In the genomic region with DNA sequence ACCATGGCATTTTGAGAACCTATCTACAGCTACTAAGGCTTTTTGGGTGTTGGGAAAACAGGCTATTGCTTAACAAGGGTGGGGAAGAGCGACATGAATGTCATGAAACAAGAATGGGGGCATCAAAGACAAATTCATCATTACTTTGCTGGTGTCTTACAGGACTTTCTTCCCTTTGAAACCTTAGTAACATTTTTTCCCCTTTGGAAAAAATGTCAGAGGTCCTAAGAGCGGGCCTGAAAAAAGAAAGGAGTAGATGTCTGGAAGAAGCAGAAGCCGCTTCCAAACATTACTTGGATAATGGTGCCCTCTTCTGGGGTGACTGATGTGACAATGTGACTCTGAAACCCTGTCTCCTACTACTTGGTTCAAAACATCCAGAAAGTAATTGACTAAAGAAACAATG, we compare ENCODE assay signal across 8 cellular contexts. TPM values are rescaled to one million over a fixed set of nuclear protein-coding genes. Genes with fewer than 3 reads are reported as not detected.
DNase-seq lines count a peak whose midpoint lies in the region; ATAC-seq and TF ChIP-seq lines count a peak whose summit lies in the region.

No MANE protein-coding gene starts in this region.

- no peak for ATAC-seq in left ventricle myocardium superior
- ATAC-seq in SK-N-SH treated with all-trans-retinoic acid at 6 μM for 48 hours, result peak; percentile 17
- no peak for ATAC-seq in GM19395 (IDR thresholded peaks at IDR 0.05; ENCODE audit: unreplicated experiment)
- no peak for ATAC-seq in HG03442 (IDR thresholded peaks at IDR 0.05; ENCODE audit: unreplicated experiment)

- TF ChIP-seq CTCF in cardiac muscle cell (IDR thresholded peaks at IDR 0.05; ENCODE audit: low read depth, low read length) (peak; percentile 38), coronary artery (IDR thresholded peaks at IDR 0.05) (peak; percentile 23)

- H3K36me3 ChIP-seq in cardiac muscle cell, result no peaks in the 10 kb centered on the region

- H3K27me3 ChIP-seq in cardiac muscle cell, result no peaks in the 10 kb centered on the region

- H3K27ac ChIP-seq in cardiac muscle cell (peak overlapping the region; percentile 54), coronary artery (no peak overlapping the region)

- intact Hi-C loops in left ventricle myocardium superior (cut with micrococcal nuclease), result loop anchor here (10.0 kb wide), 1 partner anchor 343 kb away; no protein-coding TSS in a partner anchor

- peaks cover 8% of the 10 kb centered on the region for H3K4me1 ChIP-seq in cardiac muscle cell (ENCODE audit: low read depth)

- H3K4me3 ChIP-seq in cardiac muscle cell (no peak overlapping the region), coronary artery (no peak overlapping the region)

- peak; percentile 76 to 85 for DNase-seq in cardiac muscle cell (ENCODE audit: low read depth in 1 of 2, low spot score in 1 of 2)
- DNase-seq in left ventricle myocardium superior, result no peak
- DNase-seq in NCI-H1092 treated with DMSO at 0.1 percent for 48 hours (lab: John Stamatoyannopoulos, UW), result peak; percentile 53
- no peak for DNase-seq in coronary artery (ENCODE audit: low spot score)
- peak; percentile 40 for DNase-seq in middle frontal gyrus (ENCODE audit: extremely low spot score, low spot score)

- H3K9me3 ChIP-seq in cardiac muscle cell (ENCODE audit: low read depth), result no peaks in the 10 kb centered on the region

TF ChIP-seq in SK-N-SH treated with all-trans-retinoic acid at 6 μM for 48 hours, 23 proteins besides CTCF, POLR2A, EP300 and RAD21:
- no peak for TF ChIP-seq OSR1 (CRISPR knock-in tag; IDR thresholded peaks at IDR 0.05)
- TF ChIP-seq ARNTL (CRISPR knock-in tag; IDR thresholded peaks at IDR 0.05; ENCODE audit: borderline replicate concordance, low read depth), result no peak
- TF ChIP-seq RARB (CRISPR knock-in tag; IDR thresholded peaks at IDR 0.05), result no peak
- TF ChIP-seq GLIS3 (CRISPR knock-in tag; IDR thresholded peaks at IDR 0.05), result no peak
- TF ChIP-seq CSDC2 (CRISPR knock-in tag; IDR thresholded peaks at IDR 0.05), result no peak
- TF ChIP-seq, protein P1, sequence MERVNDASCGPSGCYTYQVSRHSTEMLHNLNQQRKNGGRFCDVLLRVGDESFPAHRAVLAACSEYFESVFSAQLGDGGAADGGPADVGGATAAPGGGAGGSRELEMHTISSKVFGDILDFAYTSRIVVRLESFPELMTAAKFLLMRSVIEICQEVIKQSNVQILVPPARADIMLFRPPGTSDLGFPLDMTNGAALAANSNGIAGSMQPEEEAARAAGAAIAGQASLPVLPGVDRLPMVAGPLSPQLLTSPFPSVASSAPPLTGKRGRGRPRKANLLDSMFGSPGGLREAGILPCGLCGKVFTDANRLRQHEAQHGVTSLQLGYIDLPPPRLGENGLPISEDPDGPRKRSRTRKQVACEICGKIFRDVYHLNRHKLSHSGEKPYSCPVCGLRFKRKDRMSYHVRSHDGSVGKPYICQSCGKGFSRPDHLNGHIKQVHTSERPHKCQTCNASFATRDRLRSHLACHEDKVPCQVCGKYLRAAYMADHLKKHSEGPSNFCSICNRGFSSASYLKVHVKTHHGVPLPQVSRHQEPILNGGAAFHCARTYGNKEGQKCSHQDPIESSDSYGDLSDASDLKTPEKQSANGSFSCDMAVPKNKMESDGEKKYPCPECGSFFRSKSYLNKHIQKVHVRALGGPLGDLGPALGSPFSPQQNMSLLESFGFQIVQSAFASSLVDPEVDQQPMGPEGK (CRISPR knock-in tag; IDR thresholded peaks at IDR 0.05; ENCODE audit: borderline replicate concordance), result no peak
- TF ChIP-seq ZNF70 (CRISPR knock-in tag; IDR thresholded peaks at IDR 0.05), result peak; percentile 66; the same call in 1 of the 2 replicates
- TF ChIP-seq, protein P2, sequence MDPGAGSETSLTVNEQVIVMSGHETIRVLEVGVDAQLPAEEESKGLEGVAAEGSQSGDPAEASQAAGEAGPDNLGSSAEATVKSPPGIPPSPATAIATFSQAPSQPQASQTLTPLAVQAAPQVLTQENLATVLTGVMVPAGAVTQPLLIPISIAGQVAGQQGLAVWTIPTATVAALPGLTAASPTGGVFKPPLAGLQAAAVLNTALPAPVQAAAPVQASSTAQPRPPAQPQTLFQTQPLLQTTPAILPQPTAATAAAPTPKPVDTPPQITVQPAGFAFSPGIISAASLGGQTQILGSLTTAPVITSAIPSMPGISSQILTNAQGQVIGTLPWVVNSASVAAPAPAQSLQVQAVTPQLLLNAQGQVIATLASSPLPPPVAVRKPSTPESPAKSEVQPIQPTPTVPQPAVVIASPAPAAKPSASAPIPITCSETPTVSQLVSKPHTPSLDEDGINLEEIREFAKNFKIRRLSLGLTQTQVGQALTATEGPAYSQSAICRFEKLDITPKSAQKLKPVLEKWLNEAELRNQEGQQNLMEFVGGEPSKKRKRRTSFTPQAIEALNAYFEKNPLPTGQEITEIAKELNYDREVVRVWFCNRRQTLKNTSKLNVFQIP (CRISPR knock-in tag; IDR thresholded peaks at IDR 0.05; ENCODE audit: borderline replicate concordance, low read depth), result no peak

RNA-seq across cellular contexts. Expression of a gene that starts 3.8 kb away (rescaled TPM):
- total RNA-seq in cardiac muscle cell (48.2 and 52.0 TPM in 2 replicates), left ventricle myocardium superior (20.4 TPM)
- 48.6 and 52.7 TPM in 2 replicates for polyA plus RNA-seq in cardiac muscle cell

RNA-seq across cellular contexts. Expression of a gene that starts 58.6 kb away (rescaled TPM):
- total RNA-seq in cardiac muscle cell (19.5 and 31.3 TPM in 2 replicates), left ventricle myocardium superior (20.0 TPM)
- 8.3 and 11.2 TPM in 2 replicates for polyA plus RNA-seq in cardiac muscle cell

Comparison
In these comparisons a context has a peak if more than half of its experiments do, and no peak if none do; other contexts are left out.
1. DNase-seq: peak in cardiac muscle cell (2 of 2), NCI-H1092 treated with DMSO at 0.1 percent for 48 hours (single experiment) and middle frontal gyrus (single experiment); none in left ventricle myocardium superior (single experiment) and coronary artery (single experiment).